23 cellular contexts compared by ENCODE assay signal in genomic region chr13:49435992-49436391, GRCh38. TPM values are rescaled to one million over a fixed set of nuclear protein-coding genes. Genes with fewer than 3 reads are reported as not detected.
DNase-seq lines count a peak whose midpoint lies in the region; ATAC-seq and TF ChIP-seq lines count a peak whose summit lies in the region.
"Had no signal": no experiment of that assay in that cellular context is flagged by ENCODE, and none has a peak within 500 bp of the region (broad histone marks: within the 10 kb centered on the region; RNA-seq: fewer than 3 reads in every experiment).

No MANE protein-coding gene starts in this region.

- H3K9ac ChIP-seq in IMR-90 (ENCODE audit: low read depth, low read length) = no peak overlapping the region

- H3K9me3 ChIP-seq in IMR-90 (ENCODE audit: control insufficient read depth, insufficient read depth, low read length) = no peaks in the 10 kb centered on the region
- H3K9me3 ChIP-seq in right atrium auricular region = no peaks in the 10 kb centered on the region
- no peaks in the 10 kb centered on the region for H3K9me3 ChIP-seq in suprapubic skin
- no peaks in the 10 kb centered on the region for H3K9me3 ChIP-seq in right lobe of liver
- H3K9me3 ChIP-seq in T-helper 17 cell (ENCODE audit: control insufficient read depth, low read length, poor library complexity, severe bottlenecking) = no peaks in the 10 kb centered on the region
- H3K9me3 ChIP-seq: adrenal gland, colonic mucosa, SJSA1, spleen had no signal

- no peak overlapping the region for H3K27ac Mint-ChIP-seq in T-helper 17 cell
- H3K27ac Mint-ChIP-seq: IgD-negative memory B cell; stimulated activated memory B cell treated with anti-CD40 and anti-IgM and Interleukin-4, amounts not matched to agents 10 μg/mL and 1 μg/mL and 100 μg/mL, for 72 hours; type B pancreatic cell had no signal

- 0 out of 2 replicates have a peak, but pooled peaks cover 4% of the 10 kb centered on the region for H3K9me1 ChIP-seq in IMR-90 (ENCODE audit: insufficient read depth, low read length)

- H3K18ac ChIP-seq in IMR-90 (ENCODE audit: low read depth, low read length) = peak overlapping the region; percentile 97; the same call in 1 of the 2 replicates

- H3K36me3 Mint-ChIP-seq in T-helper 17 cell (ENCODE audit: low read depth) = peaks cover 5% of the 10 kb centered on the region
- H3K36me3 Mint-ChIP-seq: type B pancreatic cell had no signal

- peaks cover 3% of the 10 kb centered on the region; the same call in 1 of the 2 replicates for H3K36me3 ChIP-seq in IMR-90 (ENCODE audit: control insufficient read depth, insufficient read depth, low read length)
- H3K36me3 ChIP-seq in right atrium auricular region = peaks cover 9% of the 10 kb centered on the region
- peaks cover 14% of the 10 kb centered on the region for H3K36me3 ChIP-seq in suprapubic skin
- no peaks in the 10 kb centered on the region for H3K36me3 ChIP-seq in right lobe of liver
- H3K36me3 ChIP-seq: adrenal gland, colonic mucosa, SJSA1 had no signal

- no peak overlapping the region for H4K91ac ChIP-seq in IMR-90 (ENCODE audit: insufficient read depth, low read depth, low read length)

- H4K5ac ChIP-seq in IMR-90 (ENCODE audit: low read depth, low read length) = peak overlapping the region; percentile 78; the same call in 1 of the 2 replicates

- H3K4me3 Mint-ChIP-seq in T-helper 17 cell = no peak overlapping the region
- H3K4me3 Mint-ChIP-seq: IgD-negative memory B cell; stimulated activated memory B cell treated with anti-CD40 and anti-IgM and Interleukin-4, amounts not matched to agents 10 μg/mL and 1 μg/mL and 100 μg/mL, for 72 hours; type B pancreatic cell had no signal

- WGBS in IMR-90 (ENCODE audit: extremely low coverage in 2 of 2, insufficient read length in 1 of 2), 2 experiments = no CpG with 5 or more reads among the region's 1 CpG
- 24% methylated on average over 1 of the region's 1 CpG for WGBS in suprapubic skin
- WGBS in right lobe of liver (ENCODE audit: insufficient coverage, low coverage, low lambda C conversion rate, missing lambda C conversion rate) = 85% methylated on average over 1 of the region's 1 CpG

- peak overlapping the region in 1 of 2 experiments; percentile 12; a peak in 1 of 4 replicates for H4K8ac ChIP-seq in IMR-90 (ENCODE audit: low read depth in 2 of 2, low read length in 2 of 2)

- H3K23ac ChIP-seq in IMR-90 (ENCODE audit: low read depth, low read length) = peak overlapping the region; percentile 87; the same call in 1 of the 2 replicates

- H3K4me1 ChIP-seq in IMR-90 (ENCODE audit: control insufficient read depth, insufficient read depth, low read length) (peaks cover 2% of the 10 kb centered on the region; the same call in 1 of the 2 replicates), right atrium auricular region (no peaks in the 10 kb centered on the region), suprapubic skin (no peaks in the 10 kb centered on the region), right lobe of liver (no peaks in the 10 kb centered on the region)
- H3K4me1 ChIP-seq: adrenal gland, colonic mucosa, SJSA1, spleen had no signal

- CTCF ChIA-PET in IMR-90 (lab: Yijun Ruan, JAX) = interaction anchor here (0.6 to 2.1 kb wide), 6 partner anchors 121 to 235 kb away, joined by 3 to 5 read pairs (median 4); no protein-coding TSS in a partner anchor

- no peaks in the 10 kb centered on the region for H3K27me3 ChIP-seq in IMR-90 (ENCODE audit: control insufficient read depth, insufficient read depth, low read length)
- no peaks in the 10 kb centered on the region for H3K27me3 ChIP-seq in right atrium auricular region
- no peaks in the 10 kb centered on the region for H3K27me3 ChIP-seq in suprapubic skin
- H3K27me3 ChIP-seq in right lobe of liver = no peaks in the 10 kb centered on the region
- H3K27me3 ChIP-seq: adrenal gland, colonic mucosa, SJSA1, spleen had no signal

- peak; percentile 44 for DNase-seq in IMR-90
- DNase-seq in coronary artery (ENCODE audit: low spot score) = no peak
- DNase-seq in right atrium auricular region (ENCODE audit: low spot score) = no peak
- no peak for DNase-seq in suprapubic skin (ENCODE audit: low spot score in 2 of 2)
- DNase-seq in right lobe of liver = no peak
- DNase-seq in NCI-H1436 treated with DMSO at 0.1 percent for 48 hours (lab: John Stamatoyannopoulos, UW) = no peak
- no peak for DNase-seq in T-helper 17 cell
- DNase-seq: activated CD4-positive, CD25-positive, alpha-beta regulatory T cell treated with anti-CD3 and anti-CD28 coated beads, Interleukin-2, amount 50 U/mL, for 72 hours; adrenal gland; colonic mucosa; DMS79 treated with DMSO at 0.1 percent for 48 hours; H7; hypothalamus; NCI-H2081; NCI-H510A; spleen; T1000 had no signal

- H3K4me2 ChIP-seq in IMR-90 (ENCODE audit: low read depth, low read length) = peak overlapping the region; percentile 58; the same call in 1 of the 2 replicates

- H2BK120ac ChIP-seq in IMR-90 (ENCODE audit: low read depth, low read length) = peak overlapping the region; percentile 42; the same call in 1 of the 2 replicates

- no peak overlapping the region for H2BK15ac ChIP-seq in IMR-90 (ENCODE audit: low read depth, low read length)

- peak overlapping the region; percentile 77 for H2BK5ac ChIP-seq in IMR-90 (ENCODE audit: low read depth, low read length, poor library complexity, severe bottlenecking)

- TF ChIP-seq CTCF in IMR-90 (conservative IDR thresholded peaks at IDR 0.05; ENCODE audit: low read depth, low read length) (no peak), coronary artery (IDR thresholded peaks at IDR 0.05) (no peak), right atrium auricular region (IDR thresholded peaks at IDR 0.05) (no peak), suprapubic skin (IDR thresholded peaks at IDR 0.05) (no peak), right lobe of liver (IDR thresholded peaks at IDR 0.05) (no peak)

- no peak overlapping the region for H2AK5ac ChIP-seq in IMR-90 (ENCODE audit: low read depth, low read length)

- no peak for TF ChIP-seq RAD21 in IMR-90 (IDR thresholded peaks at IDR 0.05; ENCODE audit: low read length)

- no peak overlapping the region for H3K56ac ChIP-seq in IMR-90 (ENCODE audit: extremely low read depth, insufficient read depth, low read length)

- no peak overlapping the region; the same call in 1 of the 2 replicates for H3K14ac ChIP-seq in IMR-90 (replicated peaks; ENCODE audit: low read depth, low read length)

- H3K4ac ChIP-seq in IMR-90 (ENCODE audit: low read depth, low read length) = peak overlapping the region; percentile 66

- no peak overlapping the region for H2AFZ ChIP-seq in IMR-90 (replicated peaks; ENCODE audit: low read length, poor library complexity)

- H3K27ac ChIP-seq in IMR-90 (ENCODE audit: insufficient read depth, low read length) (peak overlapping the region; percentile 21; the same call in 1 of the 2 replicates), coronary artery (peak overlapping the region; percentile 6 to 24), right atrium auricular region (peak overlapping the region; percentile 29 to 56), suprapubic skin (peak overlapping the region; percentile 54), right lobe of liver (no peak overlapping the region)
- H3K27ac ChIP-seq: adrenal gland, C4-2B, colonic mucosa, SJSA1, spleen had no signal

- H3K27me3 Mint-ChIP-seq in T-helper 17 cell = no peaks in the 10 kb centered on the region
- H3K27me3 Mint-ChIP-seq: IgD-negative memory B cell; stimulated activated memory B cell treated with anti-CD40 and anti-IgM and Interleukin-4, amounts not matched to agents 10 μg/mL and 1 μg/mL and 100 μg/mL, for 72 hours; type B pancreatic cell had no signal

- TF ChIP-seq POLR2A in IMR-90 (IDR thresholded peaks at IDR 0.05; ENCODE audit: low read depth, low read length) (no peak), suprapubic skin (IDR thresholded peaks at IDR 0.05) (no peak), right lobe of liver (IDR thresholded peaks at IDR 0.05) (no peak)

- H3K79me1 ChIP-seq in IMR-90 (ENCODE audit: low read depth in 1 of 2, low read length in 2 of 2) = peaks cover 16 to 17% of the 10 kb centered on the region in 2 experiments

- dilution Hi-C loops in IMR-90 (cut with HindIII; ENCODE audit: low sequenced_read_pairs, unreplicated experiment) = no loop called here

- intact Hi-C loops in IMR-90 (cut with micrococcal nuclease) = no loop called here
- intact Hi-C loops in right lobe of liver (cut with DNase I) = loop anchor here in 1 of 2 donors (10.0 kb wide), 1 partner anchor 141 kb away; no protein-coding TSS in a partner anchor

- H3K4me3 ChIP-seq in IMR-90 (ENCODE audit: insufficient read depth, low read depth, low read length) (no peak overlapping the region), coronary artery (no peak overlapping the region), right atrium auricular region (no peak overlapping the region), suprapubic skin (no peak overlapping the region), right lobe of liver (no peak overlapping the region)
- H3K4me3 ChIP-seq: adrenal gland, colonic mucosa, SJSA1, spleen had no signal

- H2AK9ac ChIP-seq in IMR-90 (replicated peaks; ENCODE audit: low read depth, low read length, poor library complexity) = no peak overlapping the region

- in situ Hi-C loops in IMR-90 (cut with MboI; ENCODE audit: low sequenced_read_pairs) = no loop called here

- POLR2A ChIA-PET in IMR-90 (lab: Charles Lee; ENCODE audit: unreplicated experiment) = interaction anchor here (0.6 kb wide), 1 partner anchor 137 kb away, joined by 5 read pairs; no protein-coding TSS in a partner anchor

- no peak for TF ChIP-seq EP300 in suprapubic skin (IDR thresholded peaks at IDR 0.05)

- ATAC-seq in IMR-90 (ENCODE audit: low read depth) = peak; percentile 40
- ATAC-seq in HG02678 (IDR thresholded peaks at IDR 0.05; ENCODE audit: unreplicated experiment) = no peak
- ATAC-seq in right lobe of liver = no peak
- no peak for ATAC-seq in T-helper 17 cell
- ATAC-seq: stimulated activated memory B cell treated with anti-CD40 and anti-IgM and Interleukin-4, amounts not matched to agents 10 μg/mL and 1 μg/mL and 100 μg/mL, for 72 hours had no signal

- no TSS peak for BruUV-seq in IMR-90 (replicated peaks; lab: Mats Ljungman, UMichigan)

- H4K20me1 ChIP-seq in IMR-90 (ENCODE audit: insufficient read depth, low read length) = no peaks in the 10 kb centered on the region

- peak overlapping the region; percentile 62; the same call in 1 of the 2 replicates for H2BK20ac ChIP-seq in IMR-90 (ENCODE audit: low read depth, low read length)

- H3K4me1 Mint-ChIP-seq in T-helper 17 cell = peaks cover 9% of the 10 kb centered on the region

RNA-seq across cellular contexts. Expression of gene CAB39L, which starts 7.9 kb away (rescaled TPM):
- 16.7 and 21.9 TPM in 2 replicates for total RNA-seq in IMR-90 (2012; rRNA removed)
- 6.6 and 8.5 TPM in 2 replicates for polyA plus RNA-seq in IMR-90 (2012; rRNA removed)
- 2.4 and 3.2 TPM in 2 replicates for polyA plus RNA-seq in IMR-90 (2012; cell fraction: cytosol; rRNA removed)
- polyA plus RNA-seq in IMR-90 (2012; cell fraction: nucleus; rRNA removed; ENCODE audit: low replicate concordance) = 2.4 and 6.0 TPM in 2 replicates
- 10 to 100 TPM; 24.3 to 27.1 TPM for total RNA-seq in right atrium auricular region
- 10 to 100 TPM; 17.8 to 45.1 (median 28.6) TPM for total RNA-seq in suprapubic skin
- 1 to 10 TPM; 1.9 to 4.1 (median 2.8) TPM for total RNA-seq in right lobe of liver
- 1 to 10 TPM; 3.4 to 5.9 TPM for total RNA-seq in T-helper 17 cell

RNA-seq across cellular contexts. Expression of gene SETDB2, which starts 8.1 kb away (rescaled TPM):
- total RNA-seq in IMR-90 (2012; rRNA removed) (5.7 and 8.6 TPM in 2 replicates), right atrium auricular region (10 to 100 TPM in 1 of 2 donors, 1 to 10 TPM in 1; 7.3 to 12.4 TPM), suprapubic skin (10 to 100 TPM in 2 of 4 donors, 1 to 10 TPM in 2; 5.3 to 19.8 (median 11.0) TPM), right lobe of liver (1 to 10 TPM; 3.7 to 6.7 (median 4.6) TPM), T-helper 17 cell (10 to 100 TPM; 15.9 to 17.9 TPM)
- polyA plus RNA-seq in IMR-90 (2012; rRNA removed) = 2.9 and 4.3 TPM in 2 replicates
- polyA plus RNA-seq in IMR-90 (2012; cell fraction: cytosol; rRNA removed) = 0.33 and 0.35 TPM in 2 replicates
- polyA plus RNA-seq in IMR-90 (2012; cell fraction: nucleus; rRNA removed; ENCODE audit: low replicate concordance) = 1.1 and 6.2 TPM in 2 replicates

RNA-seq across cellular contexts. Expression of gene PHF11, which starts 59.8 kb away (rescaled TPM):
- total RNA-seq in IMR-90 (2012; rRNA removed) (3.9 and 6.7 TPM in 2 replicates), right atrium auricular region (10 to 100 TPM; 14.8 to 22.3 TPM), suprapubic skin (10 to 100 TPM; 26.1 to 86.5 (median 35.3) TPM), right lobe of liver (10 to 100 TPM; 10.8 to 21.4 (median 17.2) TPM), T-helper 17 cell (100 to 1,000 TPM; 104 to 119 TPM)
- polyA plus RNA-seq in IMR-90 (2012; rRNA removed) = 12.2 and 15.4 TPM in 2 replicates
- 4.0 TPM in 2 replicates for polyA plus RNA-seq in IMR-90 (2012; cell fraction: cytosol; rRNA removed)
- 9.2 and 65.7 TPM in 2 replicates for polyA plus RNA-seq in IMR-90 (2012; cell fraction: nucleus; rRNA removed; ENCODE audit: low replicate concordance)

Comparison
In these comparisons a context has a peak if more than half of its experiments do, and no peak if none do; other contexts are left out.
1. H3K27ac ChIP-seq: peak in IMR-90 (single experiment), coronary artery (2 of 2), right atrium auricular region (2 of 2) and suprapubic skin (single experiment); none in right lobe of liver (0 of 3).